ENCODE assay signal across 19 cellular contexts in the genomic region with DNA sequence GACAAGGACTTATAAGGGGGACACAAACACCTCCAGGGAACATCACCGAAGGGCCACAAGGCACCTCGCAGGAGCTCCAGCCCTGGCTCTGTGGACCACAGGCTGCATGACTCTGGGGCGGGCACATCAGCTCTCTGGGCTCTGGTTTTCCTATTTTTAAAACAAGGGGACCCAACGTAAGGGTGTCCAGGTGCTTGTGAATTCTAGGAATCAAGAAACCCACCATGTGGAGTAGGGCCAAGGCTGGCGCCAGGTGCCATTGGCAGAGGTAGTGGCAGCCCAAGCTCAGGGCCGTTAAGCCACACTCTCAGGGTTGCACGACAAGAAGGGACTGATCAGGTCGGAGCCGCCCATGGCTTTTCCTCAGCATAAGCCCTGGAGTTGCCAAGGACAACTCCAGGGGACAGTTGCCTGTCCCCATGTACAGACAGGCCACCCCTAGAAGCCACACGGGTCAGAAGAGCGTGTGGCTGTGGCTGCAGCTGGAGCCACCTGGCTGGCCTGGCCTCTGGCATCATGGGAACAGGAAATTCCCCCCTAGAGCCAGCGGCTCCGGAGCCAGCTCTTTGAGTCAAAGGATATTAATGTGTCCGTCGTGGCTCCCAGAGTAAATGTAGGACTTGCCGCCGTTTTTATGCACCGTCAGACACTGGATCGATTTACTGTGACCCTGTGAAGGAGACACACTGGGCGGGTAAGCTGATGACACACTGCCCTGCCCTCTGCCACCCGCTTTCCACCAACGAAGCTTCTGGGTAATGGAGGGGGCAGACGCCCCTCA. TPM values are rescaled to one million over a fixed set of nuclear protein-coding genes. Genes with fewer than 3 reads are reported as not detected.
DNase-seq lines count a peak whose midpoint lies in the region; ATAC-seq and TF ChIP-seq lines count a peak whose summit lies in the region.
"Had no signal": no experiment of that assay in that cellular context is flagged by ENCODE, and none has a peak within 500 bp of the region (broad histone marks: within the 10 kb centered on the region; RNA-seq: fewer than 3 reads in every experiment).

No MANE protein-coding gene starts in this region.

- no peaks in the 10 kb centered on the region for H3K4me1 ChIP-seq in aorta (ENCODE audit: control insufficient read depth in 1 of 2, insufficient read depth in 2 of 2, low read length in 2 of 2)
- H3K4me1 ChIP-seq: colonic mucosa had no signal

- peak overlapping the region in 1 of 2 donors; percentile 4 for H3K27ac ChIP-seq in aorta (ENCODE audit: low read depth in 1 of 2, low read length in 2 of 2)
- H3K27ac ChIP-seq: colonic mucosa, KMS-11, skin epidermis had no signal

- TF ChIP-seq CTCF in nephron progenitor cell (IDR thresholded peaks at IDR 0.05): no peak

- ATAC-seq in stimulated activated naive CD8-positive, alpha-beta T cell treated with anti-CD3 and anti-CD28 coated beads, Interleukin-15, Interleukin-2, amounts not matched to agents 100 U/mL and 50 U/mL, for 24 hours: peak; percentile 7
- no peak for ATAC-seq in stimulated activated naive CD8-positive, alpha-beta T cell treated with anti-CD3 and anti-CD28 coated beads, Interleukin-15, amount 100 ng/mL, for 72 hours
- ATAC-seq in Right ventricle myocardium superior (ENCODE audit: poor library complexity) (peak; percentile 17), aorta (ENCODE audit: low FRiP score) (no peak), GM21390 (IDR thresholded peaks at IDR 0.05; ENCODE audit: unreplicated experiment) (no peak)
- ATAC-seq: activated CD8-positive, alpha-beta memory T cell treated with anti-CD3 and anti-CD28 coated beads, Interleukin-2, amount 10 ng/mL, durations not matched to agents 7 days and 5 days had no signal

- H3K36me3 ChIP-seq in aorta (ENCODE audit: control insufficient read depth in 1 of 2, insufficient read depth in 2 of 2, low read length in 1 of 2): peaks cover 18 to 40% of the 10 kb centered on the region in 2 donors

- no peaks in the 10 kb centered on the region for H3K27me3 ChIP-seq in aorta (ENCODE audit: control insufficient read depth in 1 of 2, insufficient read depth in 2 of 2, low read length in 1 of 2)
- H3K27me3 ChIP-seq: colonic mucosa had no signal

- H3K4me1 Mint-ChIP-seq in stimulated activated naive CD8-positive, alpha-beta T cell treated with anti-CD3 and anti-CD28 coated beads, Interleukin-15, amount 100 ng/mL, for 72 hours: peaks cover 4% of the 10 kb centered on the region
- peaks cover 10% of the 10 kb centered on the region for H3K4me1 Mint-ChIP-seq in nephron progenitor cell
- H3K4me1 Mint-ChIP-seq: activated CD8-positive, alpha-beta memory T cell treated with anti-CD3 and anti-CD28 coated beads, Interleukin-2, amount 10 ng/mL, durations not matched to agents 7 days and 5 days; naive B cell had no signal

- H3K4me3 Mint-ChIP-seq in stimulated activated naive CD8-positive, alpha-beta T cell treated with anti-CD3 and anti-CD28 coated beads, Interleukin-15, amount 100 ng/mL, for 72 hours: no peak overlapping the region
- no peak overlapping the region for H3K4me3 Mint-ChIP-seq in nephron progenitor cell
- H3K4me3 Mint-ChIP-seq: activated CD8-positive, alpha-beta memory T cell treated with anti-CD3 and anti-CD28 coated beads, Interleukin-2, amount 10 ng/mL, durations not matched to agents 7 days and 5 days; naive B cell had no signal

- H3K27ac Mint-ChIP-seq in stimulated activated naive CD8-positive, alpha-beta T cell treated with anti-CD3 and anti-CD28 coated beads, Interleukin-15, amount 100 ng/mL, for 72 hours: peak overlapping the region in 1 of 2 donors; percentile 91
- H3K27ac Mint-ChIP-seq in nephron progenitor cell: peak overlapping the region; percentile 88
- H3K27ac Mint-ChIP-seq: activated CD8-positive, alpha-beta memory T cell treated with anti-CD3 and anti-CD28 coated beads, Interleukin-2, amount 10 ng/mL, durations not matched to agents 7 days and 5 days had no signal

- WGBS in aorta, 2 donors: 52 to 56% methylated on average over 23 of the region's 23 CpGs

- H3K36me3 Mint-ChIP-seq in nephron progenitor cell (ENCODE audit: low read depth): peaks cover 46% of the 10 kb centered on the region

- H3K9me3 ChIP-seq in aorta (ENCODE audit: control insufficient read depth, low read length): no peaks in the 10 kb centered on the region
- H3K9me3 ChIP-seq: colonic mucosa had no signal

- H3K9me3 Mint-ChIP-seq in stimulated activated naive CD8-positive, alpha-beta T cell treated with anti-CD3 and anti-CD28 coated beads, Interleukin-15, amount 100 ng/mL, for 72 hours: no peaks in the 10 kb centered on the region
- H3K9me3 Mint-ChIP-seq in nephron progenitor cell: no peaks in the 10 kb centered on the region
- H3K9me3 Mint-ChIP-seq: naive B cell had no signal

- intact Hi-C loops in Right ventricle myocardium superior (cut with DNase I): no loop called here
- intact Hi-C loops in aorta (cut with DNase I): no loop called here

- H3K27me3 Mint-ChIP-seq in stimulated activated naive CD8-positive, alpha-beta T cell treated with anti-CD3 and anti-CD28 coated beads, Interleukin-15, amount 100 ng/mL, for 72 hours: no peaks in the 10 kb centered on the region
- no peaks in the 10 kb centered on the region for H3K27me3 Mint-ChIP-seq in nephron progenitor cell (ENCODE audit: low read depth, poor library complexity)
- H3K27me3 Mint-ChIP-seq: activated CD8-positive, alpha-beta memory T cell treated with anti-CD3 and anti-CD28 coated beads, Interleukin-2, amount 10 ng/mL, durations not matched to agents 7 days and 5 days; naive B cell had no signal

- no peak for DNase-seq in stimulated activated naive CD8-positive, alpha-beta T cell treated with anti-CD3 and anti-CD28 coated beads, Interleukin-15, Interleukin-2, amounts not matched to agents 100 U/mL and 50 U/mL, for 24 hours
- DNase-seq in stimulated activated naive CD8-positive, alpha-beta T cell treated with anti-CD3 and anti-CD28 coated beads, Interleukin-15, amount 100 ng/mL, for 72 hours: no peak
- DNase-seq in Right ventricle myocardium superior (peak; percentile 46), nephron progenitor cell (no peak), aorta (peak; percentile 48 to 61), cerebellar nuclear complex (lab: John Stamatoyannopoulos, UW) (no peak), NOMO-1 (lab: John Stamatoyannopoulos, UW; ENCODE audit: unreplicated experiment in 2 of 2) (no peak)
- DNase-seq: activated CD8-positive, alpha-beta memory T cell treated with anti-CD3 and anti-CD28 coated beads, Interleukin-2, amount 10 ng/mL, durations not matched to agents 7 days and 5 days; amniotic stem cell; colonic mucosa; DMS 273 treated with DMSO at 0.1 percent for 48 hours; erythroblast; hippocampal formation; naive B cell; NCI-H1417; NCI-H345 had no signal

- no peak overlapping the region for H3K4me3 ChIP-seq in aorta (ENCODE audit: low read length in 2 of 2)
- H3K4me3 ChIP-seq: colonic mucosa, skin epidermis had no signal

RNA-seq across cellular contexts. Expression of a gene that starts 32.5 kb away (rescaled TPM):
- total RNA-seq in Right ventricle myocardium superior: 183 TPM
- 100 to 1,000 TPM; 339 to 593 TPM for total RNA-seq in aorta
- 100 to 1,000 TPM; 159 to 207 TPM for polyA plus RNA-seq in aorta

Comparison
In these comparisons a context has a peak if more than half of its experiments do, and no peak if none do; other contexts are left out.
1. ATAC-seq: peak in stimulated activated naive CD8-positive, alpha-beta T cell treated with anti-CD3 and anti-CD28 coated beads, Interleukin-15, Interleukin-2, amounts not matched to agents 100 U/mL and 50 U/mL, for 24 hours (single experiment) and Right ventricle myocardium superior (single experiment); none in stimulated activated naive CD8-positive, alpha-beta T cell treated with anti-CD3 and anti-CD28 coated beads, Interleukin-15, amount 100 ng/mL, for 72 hours (single experiment), aorta (single experiment) and GM21390 (single experiment).
2. DNase-seq: peak in Right ventricle myocardium superior (single experiment) and aorta (2 of 2); none in stimulated activated naive CD8-positive, alpha-beta T cell treated with anti-CD3 and anti-CD28 coated beads, Interleukin-15, Interleukin-2, amounts not matched to agents 100 U/mL and 50 U/mL, for 24 hours (single experiment), stimulated activated naive CD8-positive, alpha-beta T cell treated with anti-CD3 and anti-CD28 coated beads, Interleukin-15, amount 100 ng/mL, for 72 hours (0 of 2), nephron progenitor cell (single experiment), cerebellar nuclear complex (0 of 2) and NOMO-1 (0 of 2).